ENCODE assay signal across 10 cellular contexts in genomic region chr6:29834564-29835436, GRCh38. TPM values are rescaled to one million over a fixed set of nuclear protein-coding genes. Genes with fewer than 3 reads are reported as not detected.
DNase-seq lines count a peak whose midpoint lies in the region; ATAC-seq lines count a peak whose summit lies in the region.
"Had no signal": no experiment of that assay in that cellular context is flagged by ENCODE, and none has a peak within 500 bp of the region (broad histone marks: within the 10 kb centered on the region; RNA-seq: fewer than 3 reads in every experiment).

No MANE protein-coding gene starts in this region.

- H3K36me3 Mint-ChIP-seq in activated naive CD8-positive, alpha-beta T cell treated with anti-CD3 and anti-CD28 coated beads for 36 hours, result no peaks in the 10 kb centered on the region

- no peak overlapping the region for H3K4me3 ChIP-seq in iPS DF 6.9 (ENCODE audit: low read length)
- H3K4me3 ChIP-seq: BLaER1 treated with 17β-estradiol and CSF1 and Interleukin-3, amounts not matched to agents 10 nM and 100 nM had no signal

- H3K9me3 ChIP-seq in iPS DF 6.9 (ENCODE audit: control insufficient read depth, insufficient read depth, low read length), result no peaks in the 10 kb centered on the region
- H3K9me3 ChIP-seq: BLaER1 treated with 17β-estradiol and CSF1 and Interleukin-3, amounts not matched to agents 10 nM and 100 nM had no signal

- DNase-seq in NCI-H2029 treated with DMSO at 0.1 percent for 48 hours (lab: John Stamatoyannopoulos, UW) (peak; percentile 1), NCI-H2029 (lab: John Stamatoyannopoulos, UW) (no peak), RPMI8226 (peak; percentile 36), iPS DF 6.9 (ENCODE audit: low read depth, low spot score) (peak; percentile 31)
- peak; percentile 42 for DNase-seq in activated naive CD8-positive, alpha-beta T cell treated with anti-CD3 and anti-CD28 coated beads for 36 hours
- DNase-seq in stimulated activated CD4-positive, alpha-beta T cell treated with anti-CD3 and anti-CD28 coated beads, TNF-alpha, amount 100 ng/mL, for 24 hours (ENCODE audit: low read depth in 3 of 3), result peak in 2 of 3 experiments; percentile 21 to 50

- peaks cover 69% of the 10 kb centered on the region for H3K27me3 Mint-ChIP-seq in activated naive CD8-positive, alpha-beta T cell treated with anti-CD3 and anti-CD28 coated beads for 36 hours

- H3K9me3 Mint-ChIP-seq in activated naive CD8-positive, alpha-beta T cell treated with anti-CD3 and anti-CD28 coated beads for 36 hours, result no peaks in the 10 kb centered on the region
- H3K9me3 Mint-ChIP-seq: stimulated activated naive CD8-positive, alpha-beta T cell treated with anti-CD3 and anti-CD28 coated beads, Interleukin-15, Interleukin-2, amounts not matched to agents 100 ng/mL and 50 ng/mL, for 24 hours had no signal

- H3K4me3 Mint-ChIP-seq in activated naive CD8-positive, alpha-beta T cell treated with anti-CD3 and anti-CD28 coated beads for 36 hours, result no peak overlapping the region
- H3K4me3 Mint-ChIP-seq: stimulated activated naive CD8-positive, alpha-beta T cell treated with anti-CD3 and anti-CD28 coated beads, Interleukin-15, Interleukin-2, amounts not matched to agents 100 ng/mL and 50 ng/mL, for 24 hours had no signal

- ATAC-seq in HG03280 (IDR thresholded peaks at IDR 0.05; ENCODE audit: unreplicated experiment) (no peak), HG03342 (IDR thresholded peaks at IDR 0.05; ENCODE audit: unreplicated experiment) (no peak)

- H3K27me3 ChIP-seq in iPS DF 6.9 (ENCODE audit: control insufficient read depth, insufficient read depth, low read length), result no peaks in the 10 kb centered on the region
- H3K27me3 ChIP-seq: BLaER1 treated with 17β-estradiol and CSF1 and Interleukin-3, amounts not matched to agents 10 nM and 100 nM had no signal

- no peaks in the 10 kb centered on the region for H3K36me3 ChIP-seq in iPS DF 6.9 (ENCODE audit: control insufficient read depth, insufficient read depth, low read length)
- H3K36me3 ChIP-seq: BLaER1 treated with 17β-estradiol and CSF1 and Interleukin-3, amounts not matched to agents 10 nM and 100 nM had no signal

- no peak overlapping the region for H3K27ac ChIP-seq in iPS DF 6.9 (ENCODE audit: low read length)
- H3K27ac ChIP-seq: BLaER1 treated with 17β-estradiol and CSF1 and Interleukin-3, amounts not matched to agents 10 nM and 100 nM had no signal

- no peaks in the 10 kb centered on the region for H3K4me1 ChIP-seq in iPS DF 6.9 (ENCODE audit: control insufficient read depth, insufficient read depth, low read length)
- H3K4me1 ChIP-seq: BLaER1 treated with 17β-estradiol and CSF1 and Interleukin-3, amounts not matched to agents 10 nM and 100 nM had no signal

- H3K4me1 Mint-ChIP-seq in activated naive CD8-positive, alpha-beta T cell treated with anti-CD3 and anti-CD28 coated beads for 36 hours, result peaks cover 6% of the 10 kb centered on the region

- WGBS in iPS DF 6.9 (ENCODE audit: insufficient coverage, insufficient read length), result no CpG with 5 or more reads among the region's 16 CpGs

- no peak overlapping the region for H3K27ac Mint-ChIP-seq in activated naive CD8-positive, alpha-beta T cell treated with anti-CD3 and anti-CD28 coated beads for 36 hours
- H3K27ac Mint-ChIP-seq: stimulated activated naive CD8-positive, alpha-beta T cell treated with anti-CD3 and anti-CD28 coated beads, Interleukin-15, Interleukin-2, amounts not matched to agents 100 ng/mL and 50 ng/mL, for 24 hours had no signal

RNA-seq across cellular contexts. Expression of gene HLA-G, which starts 7.2 kb away (rescaled TPM):
- total RNA-seq in activated naive CD8-positive, alpha-beta T cell treated with anti-CD3 and anti-CD28 coated beads for 36 hours, result 1 to 10 TPM in 1 of 2 experiments, under 1 TPM in 1; 0.93 to 1.4 TPM
